ENCODE assay signal across 30 cellular contexts in genomic region chr21:29346771-29347170, GRCh38. TPM values are rescaled to one million over a fixed set of nuclear protein-coding genes. Genes with fewer than 3 reads are reported as not detected.
DNase-seq lines count a peak whose midpoint lies in the region; ATAC-seq, FAIRE-seq and TF ChIP-seq lines count a peak whose summit lies in the region.
"Had no signal": no experiment of that assay in that cellular context is flagged by ENCODE, and none has a peak within 500 bp of the region (broad histone marks: within the 10 kb centered on the region; RNA-seq: fewer than 3 reads in every experiment).

No MANE protein-coding gene starts in this region.

- RAD21 ChIA-PET in GM12878 (lab: Charles Lee; ENCODE audit: unreplicated experiment) = interaction anchor here (0.9 kb wide), 1 partner anchor 46 kb away, joined by 4 read pairs; no protein-coding TSS in a partner anchor

- ATAC-seq in GM12878 (no peak), HG02840 (IDR thresholded peaks at IDR 0.05; ENCODE audit: low FRiP score, unreplicated experiment) (no peak)
- ATAC-seq: CD8-positive, alpha-beta T cell; stimulated activated naive CD8-positive, alpha-beta T cell treated with anti-CD3 and anti-CD28 coated beads, Interleukin-15, amount 100 ng/mL, for 72 hours had no signal

- H3K27me3 Mint-ChIP-seq in CD14-positive monocyte (ENCODE audit: low read depth in 3 of 3) (peaks cover 0 to 2% (median 0%) of the 10 kb centered on the region in 3 donors), IgD-negative memory B cell (no peaks in the 10 kb centered on the region), nephron progenitor cell (ENCODE audit: low read depth, poor library complexity) (no peaks in the 10 kb centered on the region), progenitor cell of endocrine pancreas (no peaks in the 10 kb centered on the region)
- H3K27me3 Mint-ChIP-seq: stimulated activated naive CD8-positive, alpha-beta T cell treated with anti-CD3 and anti-CD28 coated beads, Interleukin-15, amount 100 ng/mL, for 72 hours had no signal

- TF ChIP-seq POLR2A in GM12878 (IDR thresholded peaks at IDR 0.05; ENCODE audit: low read depth, low read length) = no peak; the same call in 1 of the 2 replicates

- H4K20me1 ChIP-seq in GM12878 (ENCODE audit: control insufficient read depth, insufficient read depth) = no peaks in the 10 kb centered on the region; the same call in 1 of the 2 replicates

- intact Hi-C loops in CD14-positive monocyte (cut with micrococcal nuclease) = loop anchor here in 1 of 2 donors (5.0 kb wide), 1 partner anchor 44 kb away; no protein-coding TSS in a partner anchor
- intact Hi-C loops in GM12878 (cut with micrococcal nuclease; ENCODE audit: unreplicated experiment) = no loop called here

- H3K4me3 Mint-ChIP-seq in CD14-positive monocyte (peak overlapping the region; percentile 4 to 17), IgD-negative memory B cell (no peak overlapping the region), nephron progenitor cell (no peak overlapping the region), progenitor cell of endocrine pancreas (ENCODE audit: low read depth) (no peak overlapping the region)
- H3K4me3 Mint-ChIP-seq: CD8-positive, alpha-beta T cell; stimulated activated naive CD8-positive, alpha-beta T cell treated with anti-CD3 and anti-CD28 coated beads, Interleukin-15, amount 100 ng/mL, for 72 hours had no signal

- in situ Hi-C loops in GM12878 (cut with MboI) = no loop called here

- no peak for DNase-seq in CD14-positive monocyte (ENCODE audit: low spot score)
- DNase-seq in GM12878 (ENCODE audit: low read depth, low spot score) = no peak
- DNase-seq in nephron progenitor cell = no peak
- DNase-seq in glomerular visceral epithelial cell (ENCODE audit: extremely low spot score) = no peak
- DNase-seq in anterior cingulate cortex (lab: John Stamatoyannopoulos, UW) = no peak
- no peak for DNase-seq in progenitor cell of endocrine pancreas (ENCODE audit: low spot score, unreplicated experiment)
- DNase-seq: activated CD4-positive, alpha-beta T cell treated with anti-CD3 and anti-CD28 coated beads, Interleukin-2, amount 50 U/mL, for 48 hours; activated CD4-positive, CD25-positive, alpha-beta regulatory T cell; activated CD8-positive, alpha-beta memory T cell treated with anti-CD3 and anti-CD28 coated beads, Interleukin-2, amount 50 U/mL, for 4 hours; CD8-positive, alpha-beta T cell; DMS79; GF-D8; left ventricle myocardium superior; mucosa of descending colon; NCI-H1105; NCI-H2029 treated with DMSO at 0.1 percent for 48 hours; NCI-H446 treated with DMSO at 0.1 percent for 48 hours; posterior cingulate gyrus; SHP77 treated with DMSO at 0.1 percent for 48 hours; sigmoid colon; stimulated activated CD4-positive, alpha-beta T cell treated with anti-CD3 and anti-CD28 coated beads, Interleukin-15, amount 100 ng/mL, for 24 hours; stimulated activated naive CD8-positive, alpha-beta T cell treated with anti-CD3 and anti-CD28 coated beads, Interleukin-15, amount 100 ng/mL, for 72 hours; SW 1271 had no signal

- FAIRE-seq in GM12878 (lab: Jason Lieb, UNC) = no peak
- FAIRE-seq: islet of Langerhans had no signal

- H3K4me1 Mint-ChIP-seq in CD14-positive monocyte (peaks cover 49% of the 10 kb centered on the region), IgD-negative memory B cell (peaks cover 14 to 36% (median 26%) of the 10 kb centered on the region in 3 donors), nephron progenitor cell (peaks cover 17% of the 10 kb centered on the region), progenitor cell of endocrine pancreas (ENCODE audit: low read depth) (peaks cover 26% of the 10 kb centered on the region)

- WGBS in GM12878 (ENCODE audit: insufficient coverage, insufficient replicate concordance, low lambda C conversion rate, missing lambda C conversion rate) = 87% methylated on average over 4 of the region's 4 CpGs

- H3K4me1 ChIP-seq in GM12878 (ENCODE audit: control insufficient read depth, insufficient read depth, low read length) = peaks cover 21% of the 10 kb centered on the region
- H3K4me1 ChIP-seq: breast epithelium had no signal

- H3K27ac Mint-ChIP-seq in CD14-positive monocyte (peak overlapping the region; percentile 79 to 96 (median 91)), IgD-negative memory B cell (peak overlapping the region in 2 of 3 donors; percentile 54 to 97), nephron progenitor cell (peak overlapping the region; percentile 86), progenitor cell of endocrine pancreas (no peak overlapping the region)
- H3K27ac Mint-ChIP-seq: CD8-positive, alpha-beta T cell; stimulated activated naive CD8-positive, alpha-beta T cell treated with anti-CD3 and anti-CD28 coated beads, Interleukin-15, amount 100 ng/mL, for 72 hours had no signal

- peaks cover 47 to 59% of the 10 kb centered on the region in 2 donors for H3K36me3 Mint-ChIP-seq in CD14-positive monocyte
- H3K36me3 Mint-ChIP-seq in IgD-negative memory B cell = peaks cover 3% of the 10 kb centered on the region
- H3K36me3 Mint-ChIP-seq in nephron progenitor cell (ENCODE audit: low read depth) = peaks cover 38% of the 10 kb centered on the region
- peaks cover 5% of the 10 kb centered on the region for H3K36me3 Mint-ChIP-seq in progenitor cell of endocrine pancreas (ENCODE audit: insufficient read depth)

- TF ChIP-seq EP300 in GM12878 (IDR thresholded peaks at IDR 0.05; ENCODE audit: borderline replicate concordance in 1 of 2, control insufficient read depth in 1 of 2, low read depth in 2 of 2, low read length in 2 of 2) = no peak

- no peak overlapping the region for H3K27ac ChIP-seq in GM12878 (ENCODE audit: control insufficient read depth, insufficient read depth)
- H3K27ac ChIP-seq: breast epithelium, HL-60 had no signal

- SMC1A ChIA-PET in GM12878 (lab: Charles Lee; ENCODE audit: uncharacterized antibody, unreplicated experiment) = interaction anchor here (0.8 to 2.9 kb wide), 7 partner anchors 33 to 256 kb away, joined by 3 to 35 read pairs (median 3); no protein-coding TSS in a partner anchor

- H2AFZ ChIP-seq in GM12878 (ENCODE audit: control insufficient read depth, low read depth, low read length) = no peak overlapping the region

- CTCF ChIA-PET in GM12878 (lab: Yijun Ruan, JAX) = interaction anchor here (1.2 to 3.3 kb wide), 3 partner anchors 14 to 183 kb away, joined by 3 to 8 read pairs (median 3); no protein-coding TSS in a partner anchor

- H3K9ac ChIP-seq in GM12878 (ENCODE audit: control insufficient read depth, insufficient read depth, low read length) = no peak overlapping the region

- no peaks in the 10 kb centered on the region; the same call in 1 of the 2 replicates for H3K79me2 ChIP-seq in GM12878 (ENCODE audit: control insufficient read depth, insufficient read depth, low read length)

- TF ChIP-seq RAD21 in GM12878 (IDR thresholded peaks at IDR 0.05; ENCODE audit: insufficient read depth, low read depth, low read length) = no peak

- H3K4me3 ChIP-seq in GM12878 = no peak overlapping the region
- H3K4me3 ChIP-seq: breast epithelium, coronary artery, mucosa of descending colon, sigmoid colon, tibial nerve had no signal

- POLR2A ChIA-PET in GM12878 (lab: Charles Lee) = interaction anchor here (1.0 to 1.2 kb wide), 2 partner anchors 44 to 47 kb away, joined by 3 to 4 read pairs; no protein-coding TSS in a partner anchor

- H3K36me3 ChIP-seq in GM12878 (ENCODE audit: control insufficient read depth in 2 of 2, insufficient read depth in 2 of 2, low read length in 1 of 2) = peaks cover 2 to 3% of the 10 kb centered on the region in 2 experiments; a peak in 3 of 4 replicates
- H3K36me3 ChIP-seq: breast epithelium, sigmoid colon had no signal

- no peaks in the 10 kb centered on the region for H3K9me3 ChIP-seq in GM12878 (replicated peaks; ENCODE audit: control insufficient read depth, insufficient read depth, low read length)
- H3K9me3 ChIP-seq: breast epithelium, mucosa of descending colon, sigmoid colon, tibial nerve had no signal

- TF ChIP-seq CTCF in CD14-positive monocyte (IDR thresholded peaks at IDR 0.05) (no peak), GM12878 (IDR thresholded peaks at IDR 0.05 in 2 of 3, conservative IDR thresholded peaks at IDR 0.05 in 1 of 3; ENCODE audit: control insufficient read depth in 2 of 3, extremely low read depth in 1 of 3, insufficient read depth in 1 of 3, low read depth in 3 of 3, low read length in 3 of 3) (no peak), nephron progenitor cell (IDR thresholded peaks at IDR 0.05) (no peak), progenitor cell of endocrine pancreas (IDR thresholded peaks at IDR 0.05; ENCODE audit: unreplicated experiment) (no peak)

- no peaks in the 10 kb centered on the region for H3K27me3 ChIP-seq in GM12878 (replicated peaks in 1 of 2; ENCODE audit: control insufficient read depth in 2 of 2, insufficient read depth in 2 of 2, low read length in 1 of 2)
- H3K27me3 ChIP-seq: breast epithelium, sigmoid colon, tibial nerve had no signal

- BruUV-seq in GM12878 (replicated peaks; lab: Mats Ljungman, UMichigan) = no TSS peak

- H3K9me3 Mint-ChIP-seq in CD14-positive monocyte = no peaks in the 10 kb centered on the region
- H3K9me3 Mint-ChIP-seq in IgD-negative memory B cell = peaks cover 0 to 1% (median 0%) of the 10 kb centered on the region in 3 donors
- H3K9me3 Mint-ChIP-seq in nephron progenitor cell = no peaks in the 10 kb centered on the region
- no peaks in the 10 kb centered on the region for H3K9me3 Mint-ChIP-seq in progenitor cell of endocrine pancreas (ENCODE audit: low read depth)
- H3K9me3 Mint-ChIP-seq: CD8-positive, alpha-beta T cell; stimulated activated naive CD8-positive, alpha-beta T cell treated with anti-CD3 and anti-CD28 coated beads, Interleukin-15, amount 100 ng/mL, for 72 hours had no signal

- peak overlapping the region; percentile 54; the same call in 1 of the 2 replicates for H3K4me2 ChIP-seq in GM12878 (ENCODE audit: control insufficient read depth, insufficient read depth)

RNA-seq across cellular contexts. Expression of gene BACH1, which starts 48.0 kb away (rescaled TPM):
- 100 to 1,000 TPM; 148 to 199 TPM for polyA plus RNA-seq in CD14-positive monocyte
- polyA plus RNA-seq in IgD-negative memory B cell = 34.3 TPM
- 89.0 and 91.9 TPM in 2 replicates for total RNA-seq in GM12878 (2013; cell fraction: nucleolus; rRNA removed)
- 13.8 and 20.1 TPM in 2 replicates for total RNA-seq in GM12878 (2014; rRNA removed)
- total RNA-seq in GM12878 (2014; rRNA removed; fragmentation: Illumina TruSeq; extraction: Trizol) = 16.9 and 18.1 TPM in 2 replicates
- 25.7 TPM in 2 replicates for total RNA-seq in GM12878 (2021)
- 10.4 TPM for polyA plus RNA-seq in GM12878 (2011; ENCODE audit: low read depth)
- polyA plus RNA-seq in GM12878 (2011; rRNA removed) = 18.8 and 26.6 TPM in 2 replicates
- polyA plus RNA-seq in GM12878 (2011; cell fraction: cytosol; rRNA removed) = 6.6 and 8.8 TPM in 2 replicates
- 18.9 TPM in 2 replicates for polyA plus RNA-seq in GM12878 (2011; cell fraction: nucleus; rRNA removed)
- polyA plus RNA-seq in GM12878 (2012) = 11.9 and 12.8 TPM in 2 replicates
- polyA plus RNA-seq in GM12878 (2014; fragmentation: Illumina TruSeq; extraction: Trizol) = 10.7 and 11.8 TPM in 2 replicates
- 1 to 10 TPM; 3.2 to 3.3 TPM for polyA plus RNA-seq in GM12878 (2014; fragmentation: Nextera tagmentation; extraction: Ambion mirVana)
- 5.4 and 7.6 TPM in 2 replicates for polyA plus RNA-seq in GM12878 (2014; rRNA removed)
- 10 to 100 TPM in 1 of 2 experiments, 1 to 10 TPM in 1; 9.1 to 10.3 TPM for polyA plus RNA-seq in GM12878 (2016; fragmentation: Nextera tagmentation; extraction: Ambion mirVana)
- polyA minus RNA-seq in GM12878 (2011; rRNA and poly(A)+ RNA removed) = 81.2 and 136 TPM in 2 replicates
- 17.2 and 23.1 TPM in 2 replicates for polyA minus RNA-seq in GM12878 (2011; cell fraction: cytosol; rRNA and poly(A)+ RNA removed)
- 43.3 and 46.8 TPM in 2 replicates for polyA minus RNA-seq in GM12878 (2011; cell fraction: nucleus; rRNA and poly(A)+ RNA removed)
- total RNA-seq in progenitor cell of endocrine pancreas = 83.2 and 95.5 TPM in 2 replicates

Comparison
In these comparisons a context has a peak if more than half of its experiments do, and no peak if none do; other contexts are left out.
1. H3K4me3 Mint-ChIP-seq: peak in CD14-positive monocyte (2 of 2); none in IgD-negative memory B cell (0 of 4), nephron progenitor cell (single experiment) and progenitor cell of endocrine pancreas (single experiment).